Comparison of ENCODE assay signal across 12 cellular contexts in genomic region chr6:69868252-69868804, GRCh38. TPM values are rescaled to one million over a fixed set of nuclear protein-coding genes. Genes with fewer than 3 reads are reported as not detected.
A peak's percentile ranks its signal among the peaks of the same experiment; 100 is the strongest.
DNase-seq lines count a peak whose midpoint lies in the region; ATAC-seq and TF ChIP-seq lines count a peak whose summit lies in the region.
"Had no signal": no experiment of that assay in that cellular context is flagged by ENCODE, and none has a peak within 500 bp of the region (broad histone marks: within the 10 kb centered on the region; RNA-seq: fewer than 3 reads in every experiment).

No MANE protein-coding gene starts in this region.

- no peaks in the 10 kb centered on the region for H3K9me3 Mint-ChIP-seq in activated naive CD4-positive, alpha-beta T cell treated with anti-CD3 and anti-CD28 coated beads, Interleukin-2, amount 50 U/mL, for 24 hours
- H3K9me3 Mint-ChIP-seq in activated naive CD4-positive, alpha-beta T cell treated with anti-CD3 and anti-CD28 coated beads, Interleukin-2, amount 50 U/mL, for 72 hours: no peaks in the 10 kb centered on the region
- H3K9me3 Mint-ChIP-seq in glutamatergic neuron (ENCODE audit: unreplicated experiment): no peaks in the 10 kb centered on the region

- H3K36me3 ChIP-seq in OCI-LY3 (replicated peaks; ENCODE audit: low read depth, low read length): no peaks in the 10 kb centered on the region
- H3K36me3 ChIP-seq: lower lobe of right lung, right atrium auricular region had no signal

- peak overlapping the region; percentile 76 for H3K9ac ChIP-seq in OCI-LY3 (ENCODE audit: low read length)

- no peaks in the 10 kb centered on the region for H4K20me1 ChIP-seq in OCI-LY3 (ENCODE audit: insufficient read depth, low read length)

- no peak overlapping the region for H3K27ac Mint-ChIP-seq in activated naive CD4-positive, alpha-beta T cell treated with anti-CD3 and anti-CD28 coated beads, Interleukin-2, amount 50 U/mL, for 24 hours
- peak overlapping the region in 1 of 2 donors; percentile 67 for H3K27ac Mint-ChIP-seq in activated naive CD4-positive, alpha-beta T cell treated with anti-CD3 and anti-CD28 coated beads, Interleukin-2, amount 50 U/mL, for 72 hours
- no peak overlapping the region for H3K27ac Mint-ChIP-seq in glutamatergic neuron (ENCODE audit: unreplicated experiment)

- H3K4me1 ChIP-seq in OCI-LY3 (ENCODE audit: low read length): peaks cover 17% of the 10 kb centered on the region
- H3K4me1 ChIP-seq: right atrium auricular region had no signal

- no peak for DNase-seq in activated naive CD4-positive, alpha-beta T cell treated with anti-CD3 and anti-CD28 coated beads, Interleukin-2, amount 50 U/mL, for 72 hours (ENCODE audit: low spot score in 2 of 2)
- DNase-seq in glutamatergic neuron (no peak), left ventricle myocardium superior (no peak)
- DNase-seq: activated gamma-delta T cell, lower lobe of right lung, NCI-H146 had no signal

- H3K9me3 ChIP-seq in OCI-LY3 (ENCODE audit: insufficient read depth, low read length): no peaks in the 10 kb centered on the region
- H3K9me3 ChIP-seq: lower lobe of right lung, right atrium auricular region had no signal

- H3K4me2 ChIP-seq in OCI-LY3 (ENCODE audit: low read length): peak overlapping the region; percentile 72

- H3K27me3 ChIP-seq in OCI-LY3 (ENCODE audit: low read depth, low read length): no peaks in the 10 kb centered on the region
- H3K27me3 ChIP-seq: right atrium auricular region had no signal

- peaks cover 29% of the 10 kb centered on the region for H3K4me1 Mint-ChIP-seq in activated naive CD4-positive, alpha-beta T cell treated with anti-CD3 and anti-CD28 coated beads, Interleukin-2, amount 50 U/mL, for 24 hours
- peaks cover 27% of the 10 kb centered on the region for H3K4me1 Mint-ChIP-seq in glutamatergic neuron (ENCODE audit: low read depth, unreplicated experiment)

- ATAC-seq in activated naive CD4-positive, alpha-beta T cell treated with anti-CD3 and anti-CD28 coated beads, Interleukin-2, amount 50 U/mL, for 72 hours: no peak
- ATAC-seq in GM18858 (IDR thresholded peaks at IDR 0.05; ENCODE audit: unreplicated experiment) (no peak), left ventricle myocardium superior (no peak), GM21825 (IDR thresholded peaks at IDR 0.05; ENCODE audit: unreplicated experiment) (no peak)

- H3K27me3 Mint-ChIP-seq in activated naive CD4-positive, alpha-beta T cell treated with anti-CD3 and anti-CD28 coated beads, Interleukin-2, amount 50 U/mL, for 24 hours: peaks cover 6% of the 10 kb centered on the region
- peaks cover 4% of the 10 kb centered on the region for H3K27me3 Mint-ChIP-seq in glutamatergic neuron (ENCODE audit: unreplicated experiment)

- 0 out of 2 replicates have a peak overlapping the region, but pooled peaks have one; percentile 76 for H2AFZ ChIP-seq in OCI-LY3 (ENCODE audit: low read depth, low read length)

- H3K27ac ChIP-seq in OCI-LY3 (ENCODE audit: low read length) (no peak overlapping the region), temporal lobe (ENCODE audit: low read depth, low read length) (peak overlapping the region; percentile 1)
- H3K27ac ChIP-seq: lower lobe of right lung had no signal

- no peaks in the 10 kb centered on the region for H3K79me2 ChIP-seq in OCI-LY3 (ENCODE audit: low read length)

- peak overlapping the region; percentile 80 for H3K4me3 Mint-ChIP-seq in activated naive CD4-positive, alpha-beta T cell treated with anti-CD3 and anti-CD28 coated beads, Interleukin-2, amount 50 U/mL, for 24 hours
- peak overlapping the region; percentile 83 for H3K4me3 Mint-ChIP-seq in glutamatergic neuron (ENCODE audit: unreplicated experiment)

- H3K36me3 Mint-ChIP-seq in activated naive CD4-positive, alpha-beta T cell treated with anti-CD3 and anti-CD28 coated beads, Interleukin-2, amount 50 U/mL, for 24 hours: no peaks in the 10 kb centered on the region
- H3K36me3 Mint-ChIP-seq in activated naive CD4-positive, alpha-beta T cell treated with anti-CD3 and anti-CD28 coated beads, Interleukin-2, amount 50 U/mL, for 72 hours: no peaks in the 10 kb centered on the region
- no peaks in the 10 kb centered on the region for H3K36me3 Mint-ChIP-seq in glutamatergic neuron (ENCODE audit: unreplicated experiment)

- TF ChIP-seq CTCF in OCI-LY3 (IDR thresholded peaks at IDR 0.05; ENCODE audit: low read depth, low read length): peak; percentile 54
- TF ChIP-seq CTCF in glutamatergic neuron (IDR thresholded peaks at IDR 0.05; ENCODE audit: partially characterized antibody, unreplicated experiment): no peak

- peak overlapping the region; percentile 76 for H3K4me3 ChIP-seq in OCI-LY3 (ENCODE audit: low read length)

- intact Hi-C loops in left ventricle myocardium superior (cut with micrococcal nuclease): no loop called here

RNA-seq across cellular contexts. Expression of gene COL19A1, which starts 2.0 kb away (rescaled TPM):
- total RNA-seq in activated naive CD4-positive, alpha-beta T cell treated with anti-CD3 and anti-CD28 coated beads, Interleukin-2, amount 50 U/mL, for 72 hours: under 1 TPM; 0.05 to 0.10 TPM
- total RNA-seq in glutamatergic neuron (ENCODE audit: unreplicated experiment) (0.78 TPM), temporal lobe (2.2 TPM), left ventricle myocardium superior (1.4 TPM)
- total RNA-seq: lower lobe of right lung had no signal
